ENCODE assay signal across 17 cellular contexts in the genomic region with DNA sequence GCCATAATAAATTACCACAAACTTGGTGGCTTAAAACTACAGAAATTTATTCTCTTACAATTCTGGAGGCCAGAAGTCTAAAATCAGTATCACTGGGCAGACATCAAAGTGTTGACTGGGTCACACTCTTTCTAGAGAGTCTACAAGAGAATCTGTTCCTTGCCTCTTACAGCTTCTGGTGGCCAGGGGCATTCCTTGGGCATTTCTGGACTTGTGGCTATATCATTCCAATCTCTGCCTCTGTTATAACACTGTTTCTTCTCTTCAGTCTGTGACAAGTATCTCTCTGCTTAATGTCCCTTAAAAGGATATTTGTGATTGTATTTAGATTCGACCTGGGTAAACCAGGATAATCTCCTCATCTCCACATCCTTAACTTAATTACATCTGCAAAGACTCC.
DNase-seq lines count a peak whose midpoint lies in the region; ATAC-seq and TF ChIP-seq lines count a peak whose summit lies in the region.
"Had no signal": no experiment of that assay in that cellular context is flagged by ENCODE, and none has a peak within 500 bp of the region (broad histone marks: within the 10 kb centered on the region; RNA-seq: fewer than 3 reads in every experiment).

No MANE protein-coding gene starts in this region.

- no peaks in the 10 kb centered on the region for H3K36me3 ChIP-seq in breast epithelium
- no peaks in the 10 kb centered on the region for H3K36me3 ChIP-seq in mammary epithelial cell (ENCODE audit: insufficient read depth, low read length)
- H3K36me3 ChIP-seq in smooth muscle cell (ENCODE audit: low read depth), result no peaks in the 10 kb centered on the region
- no peaks in the 10 kb centered on the region for H3K36me3 ChIP-seq in SJCRH30
- H3K36me3 ChIP-seq: SJSA1 had no signal

- in situ Hi-C loops in mammary epithelial cell (cut with MboI; ENCODE audit: low sequenced_read_pairs in 2 of 2), result no loop called here

- ATAC-seq in GM18858 (IDR thresholded peaks at IDR 0.05; ENCODE audit: unreplicated experiment), result no peak

- H3K4me3 ChIP-seq in breast epithelium, result no peak overlapping the region
- H3K4me3 ChIP-seq in mammary epithelial cell (replicated peaks in 1 of 3; ENCODE audit: insufficient read depth in 1 of 3, low read depth in 2 of 3, low read length in 3 of 3), result no peak overlapping the region
- H3K4me3 ChIP-seq in smooth muscle cell, result no peak overlapping the region
- H3K4me3 ChIP-seq in SJCRH30, result no peak overlapping the region
- H3K4me3 ChIP-seq: SJSA1 had no signal

- no peaks in the 10 kb centered on the region for H3K9me3 Mint-ChIP-seq in MCF 10A (ENCODE audit: unreplicated experiment)
- H3K9me3 Mint-ChIP-seq: HFFc6 had no signal

- H3K9ac ChIP-seq in mammary epithelial cell (ENCODE audit: insufficient read depth, low read length) (no peak overlapping the region), smooth muscle cell (ENCODE audit: low read depth) (no peak overlapping the region)

- H3K4me1 ChIP-seq in breast epithelium (no peaks in the 10 kb centered on the region), mammary epithelial cell (ENCODE audit: insufficient read depth, low read length) (peaks cover 11% of the 10 kb centered on the region), smooth muscle cell (ENCODE audit: low read depth) (no peaks in the 10 kb centered on the region), SJCRH30 (no peaks in the 10 kb centered on the region)
- H3K4me1 ChIP-seq: SJSA1 had no signal

- DNase-seq in MCF 10A (ENCODE audit: unreplicated experiment), result no peak
- DNase-seq in breast epithelium (ENCODE audit: low spot score in 2 of 2), result no peak
- peak; percentile 50 for DNase-seq in mammary epithelial cell
- DNase-seq in glomerular visceral epithelial cell (ENCODE audit: extremely low spot score), result peak; percentile 34
- DNase-seq in smooth muscle cell (lab: John Stamatoyannopoulos, UW; ENCODE audit: unreplicated experiment), result no peak
- no peak for DNase-seq in NCI-H2107 (lab: John Stamatoyannopoulos, UW)
- no peak for DNase-seq in SJCRH30
- DNase-seq: GDM1, HFFc6, KG1, NCI-H1417 treated with DMSO at 0.1 percent for 48 hours, NCI-H187 treated with DMSO at 0.1 percent for 48 hours, NCI-H524 treated with DMSO at 0.1 percent for 48 hours had no signal

- H4K20me1 ChIP-seq in mammary epithelial cell (ENCODE audit: insufficient read depth, low read length) (no peaks in the 10 kb centered on the region), smooth muscle cell (ENCODE audit: low read depth) (no peaks in the 10 kb centered on the region)

- intact Hi-C loops in MCF 10A (cut with micrococcal nuclease), result no loop called here
- intact Hi-C loops in breast epithelium (cut with DNase I; ENCODE audit: low total_unique reads), result no loop called here
- intact Hi-C loops in mammary epithelial cell (cut with micrococcal nuclease), result no loop called here

- dilution Hi-C loops in mammary epithelial cell (cut with HindIII; ENCODE audit: low sequenced_read_pairs), result no loop called here

- BruUV-seq in MCF 10A (replicated peaks; lab: Mats Ljungman, UMichigan), result no TSS peak
- TSS peak; percentile 52 for BruUV-seq in mammary epithelial cell (replicated peaks; lab: Mats Ljungman, UMichigan)

- WGBS in mammary epithelial cell (ENCODE audit: low coverage, missing lambda C conversion rate), result 0% methylated on average over 1 of the region's 1 CpG
- 24% methylated on average over 1 of the region's 1 CpG for WGBS in smooth muscle cell (ENCODE audit: low lambda C conversion rate)

- H3K27ac Mint-ChIP-seq in MCF 10A (ENCODE audit: low read depth, unreplicated experiment), result peak overlapping the region; percentile 42
- H3K27ac Mint-ChIP-seq: B cell, HFFc6 had no signal

- H3K9me3 ChIP-seq in breast epithelium, result no peaks in the 10 kb centered on the region
- H3K9me3 ChIP-seq in mammary epithelial cell (replicated peaks; ENCODE audit: insufficient read depth, low read length), result no peaks in the 10 kb centered on the region
- no peaks in the 10 kb centered on the region for H3K9me3 ChIP-seq in smooth muscle cell (replicated peaks; ENCODE audit: low read depth)
- H3K9me3 ChIP-seq in SJCRH30 (replicated peaks), result no peaks in the 10 kb centered on the region
- H3K9me3 ChIP-seq: SJSA1 had no signal

- TF ChIP-seq CTCF in MCF 10A (IDR thresholded peaks at IDR 0.05; ENCODE audit: unreplicated experiment) (no peak), breast epithelium (IDR thresholded peaks at IDR 0.05) (no peak), mammary epithelial cell (conservative IDR thresholded peaks at IDR 0.05 in 1 of 2, IDR thresholded peaks at IDR 0.05 in 1 of 2; ENCODE audit: extremely low read depth in 1 of 2, insufficient read depth in 1 of 2, low read depth in 1 of 2, low read length in 2 of 2) (no peak), smooth muscle cell (IDR thresholded peaks at IDR 0.05; ENCODE audit: borderline replicate concordance, insufficient read depth, poor library complexity, severe bottlenecking) (no peak)

- no peaks in the 10 kb centered on the region for H3F3A ChIP-seq in smooth muscle cell (ENCODE audit: low read depth)

- H3K27ac ChIP-seq in breast epithelium (no peak overlapping the region), mammary epithelial cell (ENCODE audit: insufficient read depth, low read depth, low read length) (peak overlapping the region; percentile 7), smooth muscle cell (ENCODE audit: low read depth) (peak overlapping the region; percentile 76), SJCRH30 (no peak overlapping the region)
- H3K27ac ChIP-seq: 22Rv1, SJSA1 had no signal

- peaks cover 0 to 4% of the 10 kb centered on the region in 2 donors for H3K27me3 ChIP-seq in breast epithelium
- peaks cover 1% of the 10 kb centered on the region for H3K27me3 ChIP-seq in mammary epithelial cell (ENCODE audit: insufficient read depth, low read length)
- H3K27me3 ChIP-seq in smooth muscle cell (ENCODE audit: low read depth), result no peaks in the 10 kb centered on the region
- H3K27me3 ChIP-seq in SJCRH30, result no peaks in the 10 kb centered on the region
- H3K27me3 ChIP-seq: SJSA1 had no signal

- no peaks in the 10 kb centered on the region for H3K36me3 Mint-ChIP-seq in MCF 10A (ENCODE audit: insufficient read depth, unreplicated experiment)

- H2AFZ ChIP-seq in mammary epithelial cell (ENCODE audit: low read depth, low read length) (no peak overlapping the region), smooth muscle cell (ENCODE audit: low read depth) (no peak overlapping the region)

- POLR2A ChIA-PET in MCF 10A (lab: Yijun Ruan, JAX), result no interaction called here

- no peaks in the 10 kb centered on the region for H3K27me3 Mint-ChIP-seq in MCF 10A (ENCODE audit: insufficient read depth, unreplicated experiment)
- H3K27me3 Mint-ChIP-seq: B cell had no signal

- H3K4me2 ChIP-seq in mammary epithelial cell (ENCODE audit: insufficient read depth, low read depth, low read length) (peak overlapping the region; percentile 52), smooth muscle cell (peak overlapping the region; percentile 53)

- no peak for TF ChIP-seq POLR2A in breast epithelium (IDR thresholded peaks at IDR 0.05)

- H3K79me2 ChIP-seq in mammary epithelial cell (ENCODE audit: insufficient read depth, low read length) (no peaks in the 10 kb centered on the region), smooth muscle cell (ENCODE audit: low read depth) (no peaks in the 10 kb centered on the region)

- H3K4me3 Mint-ChIP-seq in MCF 10A (ENCODE audit: unreplicated experiment), result no peak overlapping the region
- H3K4me3 Mint-ChIP-seq: B cell, HFFc6 had no signal

- CTCF ChIA-PET in MCF 10A (lab: Yijun Ruan, JAX), result no interaction called here
- CTCF ChIA-PET in mammary epithelial cell (lab: Charles Lee; ENCODE audit: low non-redundant PET), result interaction anchor here (0.6 kb wide), 1 partner anchor 240 kb away, joined by 3 read pairs; no protein-coding TSS in a partner anchor

- no peaks in the 10 kb centered on the region for H3K4me1 Mint-ChIP-seq in MCF 10A (ENCODE audit: insufficient read depth, unreplicated experiment)
- H3K4me1 Mint-ChIP-seq: B cell had no signal

Comparison
In these comparisons a context has a peak if more than half of its experiments do, and no peak if none do; other contexts are left out.
1. DNase-seq: peak in mammary epithelial cell (single experiment) and glomerular visceral epithelial cell (single experiment); none in MCF 10A (single experiment), breast epithelium (0 of 2), smooth muscle cell (single experiment), NCI-H2107 (single experiment) and SJCRH30 (0 of 2).
2. H3K27ac ChIP-seq: peak in mammary epithelial cell (single experiment) and smooth muscle cell (single experiment); none in breast epithelium (0 of 2) and SJCRH30 (single experiment).